In the genomic region with DNA sequence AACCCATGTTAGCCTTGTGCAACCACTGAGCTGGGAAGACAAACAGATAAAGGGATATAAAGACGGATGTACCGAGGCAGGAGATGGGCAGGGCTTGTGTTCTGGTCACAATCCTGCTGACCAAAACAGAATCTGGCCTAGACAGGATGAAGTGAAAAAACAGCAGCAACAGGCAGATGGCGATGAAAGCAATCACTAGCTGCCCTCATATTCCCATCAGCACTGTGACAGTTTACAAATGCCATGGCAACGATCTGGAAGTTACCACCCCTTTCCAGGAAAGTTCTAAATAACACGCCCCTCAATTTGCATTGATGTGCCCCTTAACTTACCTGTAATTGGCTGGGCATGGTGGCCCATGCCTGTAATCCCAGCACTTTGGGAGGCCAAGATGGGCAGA, we compare ENCODE assay signal across 12 cellular contexts. TPM values are rescaled to one million over a fixed set of nuclear protein-coding genes. Genes with fewer than 3 reads are reported as not detected.
DNase-seq lines count a peak whose midpoint lies in the region; ATAC-seq, FAIRE-seq and TF ChIP-seq lines count a peak whose summit lies in the region.
"Had no signal": no experiment of that assay in that cellular context is flagged by ENCODE, and none has a peak within 500 bp of the region (broad histone marks: within the 10 kb centered on the region; RNA-seq: fewer than 3 reads in every experiment).

No MANE protein-coding gene starts in this region.

- DNase-seq in NCI-H748 (lab: John Stamatoyannopoulos, UW; ENCODE audit: unreplicated experiment) (peak; percentile 10), NCI-H748 treated with DMSO at 0.1 percent for 48 hours (lab: John Stamatoyannopoulos, UW) (no peak), NT2/D1 (ENCODE audit: low read depth, low spot score) (peak; percentile 23), endodermal cell (peak; percentile 72), pancreas (peak in 2 of 6 donors; percentile 14 to 19), T-helper 17 cell (no peak)
- no peak for DNase-seq in stimulated activated CD4-positive, alpha-beta T cell treated with anti-CD3 and anti-CD28 coated beads, Interleukin-1b, Interleukin-23, amount 100 ng/mL, for 48 hours
- DNase-seq: T-helper 9 cell, uterus had no signal

- H3K27ac ChIP-seq in endodermal cell (ENCODE audit: low read depth, low read length) (no peak overlapping the region), pancreas (no peak overlapping the region)
- H3K27ac ChIP-seq: uterus had no signal

- H3K27me3 Mint-ChIP-seq in endodermal cell (ENCODE audit: insufficient read depth) (no peaks in the 10 kb centered on the region), T-helper 17 cell (peaks cover 2% of the 10 kb centered on the region)
- H3K27me3 Mint-ChIP-seq: activated T-helper 17 cell treated with anti-CD3 and anti-CD28 coated beads, Interleukin-2, amount 50 U/mL, for 72 hours had no signal

- H3K4me1 ChIP-seq in NT2/D1 (ENCODE audit: insufficient read depth, insufficient read length): no peaks in the 10 kb centered on the region
- no peaks in the 10 kb centered on the region for H3K4me1 ChIP-seq in endodermal cell (ENCODE audit: control insufficient read depth, insufficient read depth, low read length)
- H3K4me1 ChIP-seq in pancreas: no peaks in the 10 kb centered on the region
- H3K4me1 ChIP-seq: uterus had no signal

- H3K9ac ChIP-seq in NT2/D1 (ENCODE audit: insufficient read length, low read depth) (no peak overlapping the region), endodermal cell (ENCODE audit: extremely low read depth, low read length, poor library complexity, severe bottlenecking) (no peak overlapping the region)

- peaks cover 6% of the 10 kb centered on the region for H3K9me3 Mint-ChIP-seq in endodermal cell
- H3K9me3 Mint-ChIP-seq: activated T-helper 17 cell treated with anti-CD3 and anti-CD28 coated beads, Interleukin-2, amount 50 U/mL, for 72 hours had no signal

- H3K36me3 ChIP-seq in NT2/D1 (ENCODE audit: insufficient read depth, insufficient read length, low read length): no peaks in the 10 kb centered on the region
- H3K36me3 ChIP-seq in endodermal cell (ENCODE audit: control insufficient read depth, insufficient read depth, low read length): no peaks in the 10 kb centered on the region
- H3K36me3 ChIP-seq in pancreas: no peaks in the 10 kb centered on the region
- H3K36me3 ChIP-seq: uterus had no signal

- H3K9me3 ChIP-seq in NT2/D1 (ENCODE audit: insufficient read depth, low read length) (peaks cover 11% of the 10 kb centered on the region; the same call in 1 of the 2 replicates), endodermal cell (ENCODE audit: control insufficient read depth, low read length) (peaks cover 3% of the 10 kb centered on the region), pancreas (no peaks in the 10 kb centered on the region), T-helper 17 cell (ENCODE audit: control insufficient read depth, low read length, poor library complexity, severe bottlenecking) (no peaks in the 10 kb centered on the region)
- H3K9me3 ChIP-seq: uterus had no signal

- H3K27ac Mint-ChIP-seq in endodermal cell: no peak overlapping the region
- no peak overlapping the region for H3K27ac Mint-ChIP-seq in T-helper 17 cell
- H3K27ac Mint-ChIP-seq: activated T-helper 17 cell treated with anti-CD3 and anti-CD28 coated beads, Interleukin-2, amount 50 U/mL, for 72 hours had no signal

- 87 to 89% methylated on average over 5 of the region's 5 CpGs for WGBS in endodermal cell (ENCODE audit: insufficient coverage in 1 of 2, insufficient read length in 1 of 2), 2 experiments
- WGBS in pancreas, 2 donors: 39 to 42% methylated on average over 5 of the region's 5 CpGs

- peak in 3 of 4 donors; percentile 69 to 83 (median 74) for ATAC-seq in pancreas
- ATAC-seq in T-helper 17 cell: no peak
- ATAC-seq in GM18511 (IDR thresholded peaks at IDR 0.05; ENCODE audit: unreplicated experiment): no peak
- ATAC-seq: activated T-helper 17 cell treated with anti-CD3 and anti-CD28 coated beads, Interleukin-2, amount 50 U/mL, for 72 hours had no signal

- TF ChIP-seq CTCF in endodermal cell (conservative IDR thresholded peaks at IDR 0.05) (peak; percentile 32), pancreas (IDR thresholded peaks at IDR 0.05) (no peak)

- H3K4me3 ChIP-seq in NT2/D1 (ENCODE audit: insufficient read length, low read depth) (no peak overlapping the region), endodermal cell (ENCODE audit: low read length) (no peak overlapping the region), pancreas (no peak overlapping the region)
- H3K4me3 ChIP-seq: uterus had no signal

- H3K4me1 Mint-ChIP-seq in endodermal cell: no peaks in the 10 kb centered on the region
- no peaks in the 10 kb centered on the region for H3K4me1 Mint-ChIP-seq in T-helper 17 cell
- H3K4me1 Mint-ChIP-seq: activated T-helper 17 cell treated with anti-CD3 and anti-CD28 coated beads, Interleukin-2, amount 50 U/mL, for 72 hours had no signal

- H3K36me3 Mint-ChIP-seq in endodermal cell (ENCODE audit: low read depth): no peaks in the 10 kb centered on the region
- peaks cover 2% of the 10 kb centered on the region for H3K36me3 Mint-ChIP-seq in T-helper 17 cell (ENCODE audit: low read depth)

- intact Hi-C loops in pancreas (cut with DNase I): no loop called here

- FAIRE-seq in pancreas (lab: Jason Lieb, UNC): no peak
- FAIRE-seq: GM12892 had no signal

- H3K4me3 Mint-ChIP-seq in endodermal cell: no peak overlapping the region
- no peak overlapping the region for H3K4me3 Mint-ChIP-seq in T-helper 17 cell
- H3K4me3 Mint-ChIP-seq: activated T-helper 17 cell treated with anti-CD3 and anti-CD28 coated beads, Interleukin-2, amount 50 U/mL, for 72 hours had no signal

- no peaks in the 10 kb centered on the region for H3K27me3 ChIP-seq in NT2/D1 (ENCODE audit: insufficient read depth, insufficient read length)
- no peaks in the 10 kb centered on the region for H3K27me3 ChIP-seq in endodermal cell (ENCODE audit: control insufficient read depth, insufficient read depth, low read length, poor library complexity, severe bottlenecking)
- H3K27me3 ChIP-seq in pancreas: no peaks in the 10 kb centered on the region
- H3K27me3 ChIP-seq: uterus had no signal

RNA-seq across cellular contexts. Expression of gene CD46, which starts 40.6 kb away (rescaled TPM):
- total RNA-seq in endodermal cell (100 to 1,000 TPM; 132 to 135 TPM), pancreas (100 to 1,000 TPM; 101 to 172 (median 116) TPM), T-helper 17 cell (100 to 1,000 TPM; 114 to 133 TPM)
- polyA plus RNA-seq in endodermal cell (2013, experiment 1 of 2): 141 TPM
- polyA plus RNA-seq in endodermal cell (2013, experiment 2 of 2): 121 TPM
- 100 to 1,000 TPM in 1 of 2 donors, 10 to 100 TPM in 1; 59.8 to 141 TPM for polyA plus RNA-seq in pancreas

Comparison
In these comparisons a context has a peak if more than half of its experiments do, and no peak if none do; other contexts are left out.
1. DNase-seq: peak in NCI-H748 (single experiment), NT2/D1 (single experiment) and endodermal cell (single experiment); none in NCI-H748 treated with DMSO at 0.1 percent for 48 hours (single experiment), stimulated activated CD4-positive, alpha-beta T cell treated with anti-CD3 and anti-CD28 coated beads, Interleukin-1b, Interleukin-23, amount 100 ng/mL, for 48 hours (single experiment) and T-helper 17 cell (0 of 3).
2. ATAC-seq: peak in pancreas (3 of 4); none in T-helper 17 cell (single experiment) and GM18511 (single experiment).